ENCODE assay signal across 15 cellular contexts in genomic region chr10:131856441-131857094, GRCh38.
"Had no signal": no experiment of that assay in that cellular context is flagged by ENCODE, and none has a peak within 500 bp of the region (broad histone marks: within the 10 kb centered on the region; RNA-seq: fewer than 3 reads in every experiment).

No MANE protein-coding gene starts in this region.

- H3K9me3 Mint-ChIP-seq: activated CD4-positive, alpha-beta T cell treated with anti-CD3 and anti-CD28 coated beads, Interleukin-2, amount 10 ng/mL, durations not matched to agents 7 days and 5 days; activated naive CD8-positive, alpha-beta T cell treated with anti-CD3 and anti-CD28 coated beads for 36 hours; nephron progenitor cell had no signal

- H3K36me3 ChIP-seq: stomach had no signal

- H3K27ac Mint-ChIP-seq: activated CD4-positive, alpha-beta T cell treated with anti-CD3 and anti-CD28 coated beads, Interleukin-2, amount 10 ng/mL, durations not matched to agents 7 days and 5 days; activated CD8-positive, alpha-beta T cell treated with anti-CD3 and anti-CD28 coated beads, Interleukin-2, amount 10 ng/mL, durations not matched to agents 7 days and 5 days; activated naive CD8-positive, alpha-beta T cell treated with anti-CD3 and anti-CD28 coated beads for 36 hours had no signal

- H3K27me3 ChIP-seq: testis had no signal

- H3K27me3 Mint-ChIP-seq: activated naive CD8-positive, alpha-beta T cell treated with anti-CD3 and anti-CD28 coated beads for 36 hours had no signal

- H3K4me3 ChIP-seq: stomach, testis had no signal

- ATAC-seq: activated CD4-positive, CD25-positive, alpha-beta regulatory T cell treated with anti-CD3 and anti-CD28 coated beads, Interleukin-2, amount 50 U/mL, for 24 hours; activated CD8-positive, alpha-beta T cell treated with anti-CD3 and anti-CD28 coated beads, Interleukin-2, amount 10 ng/mL, durations not matched to agents 7 days and 5 days had no signal

- DNase-seq: activated CD4-positive, alpha-beta T cell treated with anti-CD3 and anti-CD28 coated beads, Interleukin-2, amount 10 ng/mL, durations not matched to agents 7 days and 5 days; activated CD8-positive, alpha-beta T cell treated with anti-CD3 and anti-CD28 coated beads, Interleukin-2, amount 10 ng/mL, durations not matched to agents 7 days and 5 days; activated gamma-delta T cell; activated naive CD8-positive, alpha-beta T cell treated with anti-CD3 and anti-CD28 coated beads for 36 hours; activated T-cell treated with anti-CD3 and anti-CD28 coated beads, Interleukin-2, amount 50 U/mL, for 48 hours; amniotic stem cell; foreskin fibroblast; midbrain; nephron progenitor cell; occipital lobe; retina; stomach; testis had no signal

- H3K9me3 ChIP-seq: stomach, testis had no signal

- H3K27ac ChIP-seq: epithelial cell of prostate, stomach, testis had no signal

- H3K4me3 Mint-ChIP-seq: activated CD4-positive, alpha-beta T cell treated with anti-CD3 and anti-CD28 coated beads, Interleukin-2, amount 10 ng/mL, durations not matched to agents 7 days and 5 days; activated CD8-positive, alpha-beta T cell treated with anti-CD3 and anti-CD28 coated beads, Interleukin-2, amount 10 ng/mL, durations not matched to agents 7 days and 5 days; activated naive CD8-positive, alpha-beta T cell treated with anti-CD3 and anti-CD28 coated beads for 36 hours; nephron progenitor cell had no signal

- H3K4me1 Mint-ChIP-seq: activated CD4-positive, alpha-beta T cell treated with anti-CD3 and anti-CD28 coated beads, Interleukin-2, amount 10 ng/mL, durations not matched to agents 7 days and 5 days; activated naive CD8-positive, alpha-beta T cell treated with anti-CD3 and anti-CD28 coated beads for 36 hours had no signal

- H3K36me3 Mint-ChIP-seq: activated naive CD8-positive, alpha-beta T cell treated with anti-CD3 and anti-CD28 coated beads for 36 hours had no signal

- H3K4me1 ChIP-seq: stomach, testis had no signal
